8 cellular contexts compared by ENCODE assay signal in genomic region chr18:42114310-42114943, GRCh38.
DNase-seq lines count a peak whose midpoint lies in the region; ATAC-seq and TF ChIP-seq lines count a peak whose summit lies in the region.

No MANE protein-coding gene starts in this region.

- H3K27ac ChIP-seq in A673 (ENCODE audit: low read depth, low read length, poor library complexity, severe bottlenecking) (peak overlapping the region; percentile 91), sigmoid colon (peak overlapping the region in 2 of 4 donors; percentile 18 to 20)

- H3K36me3 ChIP-seq in A673 (ENCODE audit: insufficient read depth, low read length, poor library complexity, severe bottlenecking) (no peaks in the 10 kb centered on the region), sigmoid colon (no peaks in the 10 kb centered on the region)

- no peak overlapping the region for H3K4me3 ChIP-seq in A673 (ENCODE audit: low read depth, low read length, poor library complexity, severe bottlenecking)
- no peak overlapping the region for H3K4me3 ChIP-seq in sigmoid colon

- CTCF ChIA-PET in A673 (lab: Charles Lee) = interaction anchor here (0.6 to 1.8 kb wide), 12 partner anchors 27 to 1480 kb away, joined by 3 to 10 read pairs (median 4); partner anchors contain the start of gene SYT4

- TF ChIP-seq EP300 in sigmoid colon (IDR thresholded peaks at IDR 0.05) = no peak

- WGBS in sigmoid colon, 2 donors = 28 to 30% methylated on average over 7 of the region's 7 CpGs

- ATAC-seq in GM18502 (IDR thresholded peaks at IDR 0.05; ENCODE audit: poor library complexity, unreplicated experiment) = peak; percentile 87
- ATAC-seq in HG02884 (IDR thresholded peaks at IDR 0.05; ENCODE audit: unreplicated experiment) = peak; percentile 74

- H3K4me1 ChIP-seq in A673 (ENCODE audit: insufficient read depth, low read length, poor library complexity, severe bottlenecking) = peaks cover 26% of the 10 kb centered on the region
- peaks cover 0 to 14% (median 4%) of the 10 kb centered on the region in 4 donors for H3K4me1 ChIP-seq in sigmoid colon

- H3K27me3 ChIP-seq in A673 (replicated peaks; ENCODE audit: insufficient read depth, low read depth, low read length, poor library complexity) (no peaks in the 10 kb centered on the region), sigmoid colon (no peaks in the 10 kb centered on the region)

- no peaks in the 10 kb centered on the region for H3K9me3 ChIP-seq in A673 (ENCODE audit: low read depth, low read length, poor library complexity, severe bottlenecking)
- no peaks in the 10 kb centered on the region for H3K9me3 ChIP-seq in sigmoid colon

- no peak for TF ChIP-seq POLR2A in sigmoid colon (IDR thresholded peaks at IDR 0.05)

- TSS peak; percentile 87 for BruUV-seq in A673 (replicated peaks; lab: Mats Ljungman, UMichigan)

- TF ChIP-seq CTCF in A673 (conservative IDR thresholded peaks at IDR 0.05; ENCODE audit: low read depth, low read length) = peak; percentile 88
- peak in 3 of 4 experiments; percentile 65 to 89 (median 81) for TF ChIP-seq CTCF in sigmoid colon (IDR thresholded peaks at IDR 0.05)

- intact Hi-C loops in A673 (cut with micrococcal nuclease; ENCODE audit: unreplicated experiment) (loop anchor here (1.0 to 10.0 kb wide), 8 partner anchors 61 to 1480 kb away; partner anchors contain the start of gene SYT4), sigmoid colon (cut with DNase I) (loop anchor here (5.0 to 10.0 kb wide), 2 partner anchors 1158 to 1450 kb away; no protein-coding TSS in a partner anchor)

- POLR2A ChIA-PET in A673 (lab: Charles Lee; ENCODE audit: low non-redundant PET) = interaction anchor here (1.0 kb wide), 1 partner anchor 161 kb away, joined by 5 read pairs; no protein-coding TSS in a partner anchor

- DNase-seq in A673 (ENCODE audit: low spot score) (peak; percentile 92), NCI-H1436 (lab: John Stamatoyannopoulos, UW) (peak; percentile 66), SW480 (ENCODE audit: low spot score) (peak; percentile 50), anterior cingulate cortex (lab: John Stamatoyannopoulos, UW) (peak in 52 of 58 donors; percentile 3 to 85 (median 48)), hepatic stellate cell (ENCODE audit: low spot score) (peak; percentile 26), sigmoid colon (peak; percentile 74)

Comparison
In these comparisons a context has a peak if more than half of its experiments do, and no peak if none do; other contexts are left out.
1. DNase-seq: peak in every context shown above with its lines; median percentile 92 in A673; 74 in sigmoid colon; 66 in NCI-H1436; 50 in SW480; 48 in anterior cingulate cortex; 26 in hepatic stellate cell.